9 cellular contexts compared by ENCODE assay signal in genomic region chr7:114889646-114890285, GRCh38. TPM values are rescaled to one million over a fixed set of nuclear protein-coding genes. Genes with fewer than 3 reads are reported as not detected.
DNase-seq lines count a peak whose midpoint lies in the region; ATAC-seq and TF ChIP-seq lines count a peak whose summit lies in the region.
"Had no signal": no experiment of that assay in that cellular context is flagged by ENCODE, and none has a peak within 500 bp of the region (broad histone marks: within the 10 kb centered on the region; RNA-seq: fewer than 3 reads in every experiment).

No MANE protein-coding gene starts in this region.

- POLR2A ChIA-PET in HCT116 (lab: Charles Lee): interaction anchor here (1.1 kb wide), 1 partner anchor 13 kb away, joined by 3 read pairs; no protein-coding TSS in a partner anchor
- POLR2A ChIA-PET in PC-9 (lab: Charles Lee; ENCODE audit: unreplicated experiment): interaction anchor here (0.6 kb wide), 2 partner anchors 601 to 804 kb away, joined by 3 to 4 read pairs; no protein-coding TSS in a partner anchor

- no peaks in the 10 kb centered on the region for H3K9me3 Mint-ChIP-seq in glutamatergic neuron (ENCODE audit: unreplicated experiment)

- no peak overlapping the region for H3K27ac Mint-ChIP-seq in glutamatergic neuron (ENCODE audit: unreplicated experiment)

- no peaks in the 10 kb centered on the region for H4K20me1 ChIP-seq in DND-41 (ENCODE audit: insufficient read depth, low read length)
- H4K20me1 ChIP-seq in HCT116 (ENCODE audit: insufficient read depth): no peaks in the 10 kb centered on the region
- H4K20me1 ChIP-seq in PC-9 (ENCODE audit: insufficient read depth): no peaks in the 10 kb centered on the region
- no peaks in the 10 kb centered on the region for H4K20me1 ChIP-seq in fibroblast of lung (ENCODE audit: control insufficient read depth, extremely low read depth, insufficient read depth, low read length)

- no peak for TF ChIP-seq POLR2A in HCT116 (IDR thresholded peaks at IDR 0.05; ENCODE audit: borderline replicate concordance, extremely low read depth, insufficient read depth, insufficient read length)

- H3K9me2 ChIP-seq in HCT116 (ENCODE audit: insufficient read depth): no peaks in the 10 kb centered on the region
- H3K9me2 ChIP-seq in PC-9 (ENCODE audit: insufficient read depth): no peaks in the 10 kb centered on the region

- no peaks in the 10 kb centered on the region for H3K4me1 Mint-ChIP-seq in glutamatergic neuron (ENCODE audit: low read depth, unreplicated experiment)

- no peak overlapping the region for H3K4me3 Mint-ChIP-seq in glutamatergic neuron (ENCODE audit: unreplicated experiment)

- H3K79me2 ChIP-seq in DND-41 (ENCODE audit: insufficient read depth, low read length) (no peaks in the 10 kb centered on the region), HCT116 (ENCODE audit: insufficient read depth, low read length) (no peaks in the 10 kb centered on the region), PC-9 (ENCODE audit: low read depth) (no peaks in the 10 kb centered on the region), fibroblast of lung (ENCODE audit: control insufficient read depth, insufficient read depth, low read length) (no peaks in the 10 kb centered on the region)

- intact Hi-C loops in HCT116 (cut with micrococcal nuclease) (no loop called here), PC-9 (cut with micrococcal nuclease; ENCODE audit: unreplicated experiment) (loop anchor here (10.0 kb wide), 1 partner anchor 795 kb away; no protein-coding TSS in a partner anchor)

- H3K4me1 ChIP-seq in DND-41 (ENCODE audit: insufficient read depth, low read length) (no peaks in the 10 kb centered on the region), HCT116 (ENCODE audit: control insufficient read depth in 1 of 2, insufficient read depth in 2 of 2, low read length in 2 of 2) (peaks cover 10 to 30% of the 10 kb centered on the region in 2 experiments; a peak in 3 of 4 replicates), PC-9 (replicated peaks; ENCODE audit: insufficient read depth) (peaks cover 10% of the 10 kb centered on the region), fibroblast of lung (ENCODE audit: control insufficient read depth, extremely low read depth, insufficient read depth, low read length) (no peaks in the 10 kb centered on the region)
- H3K4me1 ChIP-seq: lower lobe of right lung had no signal

- no peaks in the 10 kb centered on the region for H3K36me3 Mint-ChIP-seq in glutamatergic neuron (ENCODE audit: unreplicated experiment)

- BruUV-seq in HCT116 (replicated peaks; lab: Mats Ljungman, UMichigan) (no TSS peak), PC-9 (replicated peaks; lab: Mats Ljungman, UMichigan) (no TSS peak)

- ATAC-seq in DND-41 (ENCODE audit: insufficient read depth, low read depth): peak; percentile 73
- ATAC-seq in HCT116: peak; percentile 91

- DNase-seq in DND-41 (no peak), HCT116 (ENCODE audit: low read depth, low spot score) (peak; percentile 97), PC-9 (peak; percentile 10 to 75), fibroblast of lung (ENCODE audit: low read depth in 2 of 2) (peak; percentile 96 to 99), pons (ENCODE audit: low spot score) (no peak), UCSD-AML1 (lab: John Stamatoyannopoulos, UW; ENCODE audit: unreplicated experiment) (no peak), glutamatergic neuron (no peak), NCI-H2227 (lab: John Stamatoyannopoulos, UW; ENCODE audit: unreplicated experiment) (no peak)
- DNase-seq: lower lobe of right lung had no signal

- H3K27me3 Mint-ChIP-seq in glutamatergic neuron (ENCODE audit: unreplicated experiment): no peaks in the 10 kb centered on the region

- no peak overlapping the region for H2AFZ ChIP-seq in DND-41 (ENCODE audit: low read depth, low read length)
- H2AFZ ChIP-seq in HCT116 (ENCODE audit: low read depth, low read length, poor library complexity, severe bottlenecking): peak overlapping the region; percentile 82
- no peak overlapping the region for H2AFZ ChIP-seq in PC-9
- no peak overlapping the region for H2AFZ ChIP-seq in fibroblast of lung (ENCODE audit: low read length)

- H3K4me2 ChIP-seq in DND-41 (ENCODE audit: insufficient read depth, low read length) (no peak overlapping the region), HCT116 (ENCODE audit: low read length) (peak overlapping the region; percentile 64), PC-9 (no peak overlapping the region), fibroblast of lung (ENCODE audit: extremely low read depth, insufficient read depth, low read length) (no peak overlapping the region)

- no peaks in the 10 kb centered on the region for H3K27me3 ChIP-seq in DND-41 (ENCODE audit: insufficient read depth, low read length, poor library complexity)
- no peaks in the 10 kb centered on the region for H3K27me3 ChIP-seq in HCT116 (ENCODE audit: insufficient read depth, low read length)
- no peaks in the 10 kb centered on the region for H3K27me3 ChIP-seq in PC-9 (ENCODE audit: insufficient read depth, low read depth)
- H3K27me3 ChIP-seq in fibroblast of lung (ENCODE audit: control insufficient read depth, insufficient read depth, low read length): no peaks in the 10 kb centered on the region

- H3K27ac ChIP-seq in DND-41 (ENCODE audit: low read length) (no peak overlapping the region), HCT116 (ENCODE audit: low read depth, low read length) (peak overlapping the region; percentile 74; the same call in 1 of the 2 replicates), PC-9 (no peak overlapping the region), fibroblast of lung (ENCODE audit: insufficient read depth, low read length) (no peak overlapping the region)
- H3K27ac ChIP-seq: lower lobe of right lung had no signal

- H3K36me3 ChIP-seq in DND-41 (ENCODE audit: insufficient read depth, low read length): no peaks in the 10 kb centered on the region
- no peaks in the 10 kb centered on the region for H3K36me3 ChIP-seq in HCT116 (ENCODE audit: control insufficient read depth in 1 of 2, insufficient read depth in 2 of 2, low read length in 2 of 2)
- no peaks in the 10 kb centered on the region for H3K36me3 ChIP-seq in PC-9 (ENCODE audit: low read depth)
- no peaks in the 10 kb centered on the region for H3K36me3 ChIP-seq in fibroblast of lung (ENCODE audit: control insufficient read depth, insufficient read depth, low read length)
- H3K36me3 ChIP-seq: lower lobe of right lung had no signal

- CTCF ChIA-PET in HCT116 (lab: Charles Lee): no interaction called here
- CTCF ChIA-PET in PC-9 (lab: Charles Lee): no interaction called here

- H3K9ac ChIP-seq in DND-41 (ENCODE audit: low read depth, low read length): no peak overlapping the region
- peak overlapping the region; percentile 39 for H3K9ac ChIP-seq in HCT116 (ENCODE audit: low read length)
- no peak overlapping the region for H3K9ac ChIP-seq in fibroblast of lung (ENCODE audit: insufficient read depth, low read length)

- H3K9me3 ChIP-seq in DND-41 (ENCODE audit: insufficient read depth, low read length, severe bottlenecking): no peaks in the 10 kb centered on the region
- H3K9me3 ChIP-seq in HCT116 (ENCODE audit: control insufficient read depth in 1 of 2, insufficient read depth in 1 of 2, low read depth in 1 of 2, low read length in 2 of 2): no peaks in the 10 kb centered on the region
- H3K9me3 ChIP-seq in PC-9 (ENCODE audit: insufficient read depth, low read depth): no peaks in the 10 kb centered on the region; the same call in 1 of the 2 replicates
- H3K9me3 ChIP-seq in fibroblast of lung (ENCODE audit: control insufficient read depth, insufficient read depth, low read depth, low read length): no peaks in the 10 kb centered on the region
- H3K9me3 ChIP-seq: lower lobe of right lung had no signal

- TF ChIP-seq CTCF in DND-41 (IDR thresholded peaks at IDR 0.05; ENCODE audit: borderline replicate concordance, extremely low read depth, low read length, poor library complexity, severe bottlenecking) (no peak), HCT116 (IDR thresholded peaks at IDR 0.05 in 2 of 3, conservative IDR thresholded peaks at IDR 0.05 in 1 of 3; ENCODE audit: borderline replicate concordance in 1 of 3, insufficient read depth in 1 of 3, low read depth in 2 of 3, low read length in 2 of 3) (no peak), PC-9 (conservative IDR thresholded peaks at IDR 0.05) (no peak), fibroblast of lung (conservative IDR thresholded peaks at IDR 0.05 in 1 of 2, IDR thresholded peaks at IDR 0.05 in 1 of 2; ENCODE audit: low read depth in 1 of 2, low read length in 2 of 2) (no peak), glutamatergic neuron (IDR thresholded peaks at IDR 0.05; ENCODE audit: partially characterized antibody, unreplicated experiment) (no peak)

- no peaks in the 10 kb centered on the region for H3F3A ChIP-seq in PC-9 (ENCODE audit: insufficient read depth, low read depth)

- peak; percentile 25; the same call in 1 of the 2 replicates for TF ChIP-seq RAD21 in HCT116 (IDR thresholded peaks at IDR 0.05; ENCODE audit: low read depth)

- RAD21 ChIA-PET in HCT116 (lab: Charles Lee; ENCODE audit: low non-redundant PET in 1 of 2, low total read pairs in 2 of 2, uncharacterized antibody in 2 of 2, unreplicated experiment in 2 of 2): no interaction called here

- H3K4me3 ChIP-seq in DND-41 (ENCODE audit: low read depth in 1 of 2, low read length in 2 of 2) (no peak overlapping the region), HCT116 (replicated peaks in 1 of 2; ENCODE audit: low read depth in 1 of 2, low read length in 2 of 2) (peak overlapping the region in 1 of 2 experiments; percentile 27; a peak in 1 of 4 replicates), PC-9 (no peak overlapping the region), fibroblast of lung (replicated peaks in 1 of 4; ENCODE audit: control extremely low read depth in 1 of 4, insufficient read depth in 1 of 4, low read depth in 3 of 4, low read length in 4 of 4) (no peak overlapping the region)
- H3K4me3 ChIP-seq: lower lobe of right lung had no signal

TF ChIP-seq in HCT116, 20 proteins besides CTCF, POLR2A, EP300 and RAD21 (continues in another document):
- TF ChIP-seq ZFX (IDR thresholded peaks at IDR 0.05): no peak
- TF ChIP-seq FOSL1 (IDR thresholded peaks at IDR 0.05; ENCODE audit: low read depth): peak; percentile 100
- peak; percentile 90 for TF ChIP-seq CEBPB (IDR thresholded peaks at IDR 0.05; ENCODE audit: low read depth)
- TF ChIP-seq, protein P1, sequence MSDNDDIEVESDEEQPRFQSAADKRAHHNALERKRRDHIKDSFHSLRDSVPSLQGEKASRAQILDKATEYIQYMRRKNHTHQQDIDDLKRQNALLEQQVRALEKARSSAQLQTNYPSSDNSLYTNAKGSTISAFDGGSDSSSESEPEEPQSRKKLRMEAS (IDR thresholded peaks at IDR 0.05): peak; percentile 66
- peak; percentile 57 for TF ChIP-seq YY1 (IDR thresholded peaks at IDR 0.05; ENCODE audit: extremely low read depth, insufficient replicate concordance, low read depth, low read length)
- peak; percentile 73 for TF ChIP-seq SIN3A (IDR thresholded peaks at IDR 0.05; ENCODE audit: low read depth)

RNA-seq across cellular contexts. Expression of gene MDFIC, which starts 32.1 kb away (rescaled TPM):
- 8.3 TPM for total RNA-seq in HCT116 (2021; ENCODE audit: unreplicated experiment)
- 6.9 and 7.0 TPM in 2 replicates for polyA plus RNA-seq in HCT116 (2012)
- total RNA-seq in PC-9 (2021): 38.9 and 39.8 TPM in 2 replicates
- total RNA-seq in fibroblast of lung: 41.6 and 67.4 TPM in 2 replicates
- 38.7 and 46.3 TPM in 2 replicates for polyA plus RNA-seq in fibroblast of lung
- polyA plus RNA-seq in fibroblast of lung (2012): 39.1 and 50.9 TPM in 2 replicates
- polyA minus RNA-seq in fibroblast of lung (ENCODE audit: low replicate concordance): 3.7 and 23.6 TPM in 2 replicates
- total RNA-seq in glutamatergic neuron (ENCODE audit: unreplicated experiment): 0.10 TPM

Comparison
In these comparisons a context has a peak if more than half of its experiments do, and no peak if none do; other contexts are left out.
1. DNase-seq: peak in HCT116 (single experiment), PC-9 (2 of 2) and fibroblast of lung (2 of 2); none in DND-41 (single experiment), pons (single experiment), UCSD-AML1 (single experiment), glutamatergic neuron (single experiment) and NCI-H2227 (single experiment).